In the genomic region with DNA sequence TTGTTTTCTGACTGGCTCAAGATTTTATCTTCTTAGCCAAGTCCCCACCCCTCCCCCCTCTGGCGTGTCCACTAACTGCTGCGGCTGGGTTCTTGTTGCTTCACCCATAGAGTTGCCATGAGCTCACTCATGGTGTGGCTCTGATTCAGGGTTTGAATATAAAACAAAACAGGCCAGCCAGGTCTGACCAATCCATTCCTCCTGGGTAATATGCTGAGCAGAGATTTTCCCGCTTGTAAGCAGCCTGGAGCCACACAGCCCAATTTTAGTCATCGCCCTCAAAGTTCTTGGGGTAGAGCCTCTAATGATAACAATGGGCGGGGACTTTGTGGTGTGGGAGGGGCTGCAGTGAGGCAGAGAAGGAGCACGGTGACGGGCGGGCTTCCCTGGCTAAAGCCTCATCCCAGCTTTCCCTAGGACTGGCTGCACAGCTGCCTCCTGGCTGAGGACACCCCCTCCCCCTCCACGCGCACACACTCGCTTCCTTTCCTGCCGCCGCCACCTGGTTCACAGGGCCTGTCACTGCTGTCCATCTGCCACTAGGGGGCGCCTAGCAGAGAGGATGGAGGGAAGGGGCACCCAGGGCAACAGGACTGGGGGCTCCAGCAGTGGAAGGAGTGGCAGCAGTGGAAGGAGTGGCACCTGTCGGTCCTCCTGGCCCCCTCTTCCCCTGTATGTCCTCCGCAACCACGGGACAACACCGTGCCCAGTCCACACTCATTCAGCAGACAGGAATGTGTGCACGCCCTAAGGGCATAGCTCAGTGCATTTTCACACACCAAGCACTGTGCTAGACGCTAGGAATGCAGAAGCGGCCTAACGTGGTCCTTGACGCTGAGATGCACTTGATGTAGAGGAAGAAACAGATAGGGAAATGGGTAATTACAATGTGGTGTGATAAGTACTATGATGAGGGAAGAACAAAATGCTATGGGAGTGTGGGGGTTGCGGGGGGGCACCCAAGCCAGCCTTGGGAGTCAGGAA, we compare ENCODE assay signal across 9 cellular contexts. TPM values are rescaled to one million over a fixed set of nuclear protein-coding genes. Genes with fewer than 3 reads are reported as not detected.
DNase-seq lines count a peak whose midpoint lies in the region; ATAC-seq, FAIRE-seq and TF ChIP-seq lines count a peak whose summit lies in the region.
"Had no signal": no experiment of that assay in that cellular context is flagged by ENCODE, and none has a peak within 500 bp of the region (broad histone marks: within the 10 kb centered on the region; RNA-seq: fewer than 3 reads in every experiment).

No MANE protein-coding gene starts in this region.

- H2BK20ac ChIP-seq in H1 (ENCODE audit: low read length): no peak overlapping the region

- peak in 1 of 2 experiments; percentile 32; a peak in 1 of 3 replicates for TF ChIP-seq EP300 in H1 (IDR thresholded peaks at IDR 0.05; ENCODE audit: borderline replicate concordance in 1 of 2, low read depth in 2 of 2, low read length in 2 of 2)
- no peak for TF ChIP-seq EP300 in suprapubic skin (IDR thresholded peaks at IDR 0.05)

- in situ Hi-C loops in G401 (cut with HindIII; ENCODE audit: low sequenced_read_pairs): no loop called here
- in situ Hi-C loops in HAP-1 (cut with MboI; ENCODE audit: low sequenced_read_pairs): loop anchor here (25.0 kb wide), 1 partner anchor 407 kb away; no protein-coding TSS in a partner anchor

- H4K91ac ChIP-seq in H1 (replicated peaks; ENCODE audit: insufficient read length, low read length): no peak overlapping the region

- intact Hi-C loops in activated CD8-positive, alpha-beta T cell treated with anti-CD3 and anti-CD28 coated beads for 36 hours (cut with micrococcal nuclease): loop anchor here (5.0 kb wide), 1 partner anchor 237 kb away; no protein-coding TSS in a partner anchor

- H3K4me1 Mint-ChIP-seq in activated CD8-positive, alpha-beta T cell treated with anti-CD3 and anti-CD28 coated beads for 36 hours (ENCODE audit: low read depth): peaks cover 14% of the 10 kb centered on the region

- no peaks in the 10 kb centered on the region for H3K23me2 ChIP-seq in H1 (ENCODE audit: low read depth, low read length)

- no peaks in the 10 kb centered on the region for H3K9me3 Mint-ChIP-seq in activated CD8-positive, alpha-beta T cell treated with anti-CD3 and anti-CD28 coated beads for 36 hours

- 69% methylated on average over 9 of the region's 24 CpGs; no CpG with 5 or more reads in 1 of the 2 experiments for WGBS in H1 (ENCODE audit: extremely low coverage in 1 of 2, insufficient coverage in 1 of 2, insufficient read length in 1 of 2, insufficient replicate concordance in 2 of 2, low coverage in 1 of 2, low lambda C conversion rate in 2 of 2, missing lambda C conversion rate in 1 of 2), 2 experiments
- WGBS in suprapubic skin: 39% methylated on average over 17 of the region's 24 CpGs

- DNase-seq in G401 (ENCODE audit: low spot score): peak; percentile 30
- peak; percentile 49 to 86 for DNase-seq in HAP-1 (ENCODE audit: low spot score in 2 of 2)
- peak; percentile 93 for DNase-seq in NCI-H2227 (lab: John Stamatoyannopoulos, UW; ENCODE audit: unreplicated experiment)
- DNase-seq in activated CD8-positive, alpha-beta T cell treated with anti-CD3 and anti-CD28 coated beads for 36 hours: peak; percentile 67
- DNase-seq in H1 (ENCODE audit: low read depth in 1 of 2, low spot score in 2 of 2): peak; percentile 50 to 75
- DNase-seq in suprapubic skin (ENCODE audit: low spot score in 2 of 2): peak; percentile 75 to 80
- no peak for DNase-seq in GM12892 (ENCODE audit: insufficient read length)

- H4K8ac ChIP-seq in H1 (ENCODE audit: extremely low read depth, insufficient read depth, low read length): peak overlapping the region; percentile 72; the same call in 1 of the 2 replicates

- no peak overlapping the region for H2AK5ac ChIP-seq in H1 (ENCODE audit: low read depth, low read length)

- no peaks in the 10 kb centered on the region for H3K79me1 ChIP-seq in H1 (ENCODE audit: low read depth, low read length)

- H3K56ac ChIP-seq in H1 (replicated peaks; ENCODE audit: insufficient read length, low read depth, low read length): no peak overlapping the region

- H3K4me3 ChIP-seq in HAP-1: no peak overlapping the region
- peak overlapping the region in 1 of 4 experiments; percentile 48; a peak in 1 of 8 replicates for H3K4me3 ChIP-seq in H1 (ENCODE audit: extremely low read depth in 1 of 4, insufficient read depth in 2 of 4, low read depth in 3 of 4, low read length in 4 of 4)
- H3K4me3 ChIP-seq in muscle layer of colon (ENCODE audit: low read depth in 1 of 2, low read length in 2 of 2): peak overlapping the region; percentile 7 to 18
- H3K4me3 ChIP-seq in suprapubic skin: no peak overlapping the region

- no peak overlapping the region for H2AFZ ChIP-seq in H1 (ENCODE audit: low read length)

- H2BK120ac ChIP-seq in H1 (replicated peaks; ENCODE audit: low read depth, low read length): no peak overlapping the region

- peaks cover 11% of the 10 kb centered on the region for H3K4me1 ChIP-seq in HAP-1
- H3K4me1 ChIP-seq in H1 (replicated peaks in 1 of 4; ENCODE audit: control insufficient read depth in 3 of 4, insufficient read depth in 4 of 4, low read length in 3 of 4): peaks cover 0 to 5% (median 0%) of the 10 kb centered on the region in 4 experiments; a peak in 2 of 7 replicates
- H3K4me1 ChIP-seq in muscle layer of colon (ENCODE audit: insufficient read depth, low read length): peaks cover 8% of the 10 kb centered on the region
- peaks cover 9% of the 10 kb centered on the region for H3K4me1 ChIP-seq in suprapubic skin

- H3K9me3 ChIP-seq in HAP-1 (no peaks in the 10 kb centered on the region; the same call in 1 of the 2 replicates), H1 (ENCODE audit: insufficient read depth in 2 of 2, low read depth in 1 of 2, low read length in 1 of 2) (no peaks in the 10 kb centered on the region), muscle layer of colon (ENCODE audit: low read length) (no peaks in the 10 kb centered on the region), suprapubic skin (no peaks in the 10 kb centered on the region)

- no peak overlapping the region for H2BK5ac ChIP-seq in H1 (ENCODE audit: low read depth, low read length)

- TF ChIP-seq RAD21 in H1 (IDR thresholded peaks at IDR 0.05 in 1 of 2, conservative IDR thresholded peaks at IDR 0.05 in 1 of 2; ENCODE audit: low read depth in 2 of 2, low read length in 2 of 2): peak; percentile 49 to 59; a peak in 3 of 4 replicates

- H3K9ac ChIP-seq in H1 (replicated peaks in 1 of 4; ENCODE audit: extremely low read depth in 1 of 4, low read depth in 3 of 4, low read length in 3 of 4): peak overlapping the region in 1 of 4 experiments; percentile 10; a peak in 1 of 7 replicates
- H3K9ac ChIP-seq in muscle layer of colon (ENCODE audit: low read length): no peak overlapping the region

- H3K79me2 ChIP-seq in H1 (ENCODE audit: control insufficient read depth in 1 of 2, insufficient read depth in 2 of 2, low read length in 2 of 2): no peaks in the 10 kb centered on the region

- ATAC-seq in activated CD8-positive, alpha-beta T cell treated with anti-CD3 and anti-CD28 coated beads for 36 hours: peak; percentile 94

- peaks cover 18% of the 10 kb centered on the region for H3K36me3 ChIP-seq in HAP-1 (replicated peaks)
- H3K36me3 ChIP-seq in H1 (ENCODE audit: control insufficient read depth in 2 of 4, insufficient read depth in 4 of 4, low read length in 3 of 4): peaks cover 0 to 2% (median under 1%) of the 10 kb centered on the region in 4 experiments; a peak in 2 of 8 replicates
- H3K36me3 ChIP-seq in muscle layer of colon (ENCODE audit: insufficient read depth, low read length): no peaks in the 10 kb centered on the region
- no peaks in the 10 kb centered on the region for H3K36me3 ChIP-seq in suprapubic skin

- H3K18ac ChIP-seq in H1 (ENCODE audit: extremely low read depth, low read length): no peak overlapping the region

- no peak overlapping the region for H2BK15ac ChIP-seq in H1 (ENCODE audit: low read length)

- no peak overlapping the region for H4K5ac ChIP-seq in H1 (ENCODE audit: insufficient read length, low read depth, low read length)

- no peak for TF ChIP-seq POLR2A in H1 (IDR thresholded peaks at IDR 0.05; ENCODE audit: control extremely low read depth in 1 of 2, low read depth in 2 of 2, low read length in 2 of 2)
- no peak for TF ChIP-seq POLR2A in suprapubic skin (IDR thresholded peaks at IDR 0.05)
- no peak for TF ChIP-seq POLR2A in GM12892 (IDR thresholded peaks at IDR 0.05; ENCODE audit: low read depth, low read length)

- peak; percentile 72 for TF ChIP-seq CTCF in activated CD8-positive, alpha-beta T cell treated with anti-CD3 and anti-CD28 coated beads for 36 hours (IDR thresholded peaks at IDR 0.05)
- peak; percentile 74 to 89 (median 87) for TF ChIP-seq CTCF in H1 (IDR thresholded peaks at IDR 0.05; ENCODE audit: control extremely low read depth in 1 of 3, insufficient read depth in 1 of 3, low read depth in 1 of 3, low read length in 3 of 3)
- TF ChIP-seq CTCF in suprapubic skin (IDR thresholded peaks at IDR 0.05): peak in 1 of 2 donors; percentile 50

- no peak overlapping the region for H3K4me3 Mint-ChIP-seq in activated CD8-positive, alpha-beta T cell treated with anti-CD3 and anti-CD28 coated beads for 36 hours

- CTCF ChIA-PET in activated CD8-positive, alpha-beta T cell treated with anti-CD3 and anti-CD28 coated beads for 36 hours (lab: Charles Lee): interaction anchor here (0.7 to 11.0 kb wide), 20 partner anchors 10 to 428 kb away, joined by 3 to 181 read pairs (median 4); a partner anchor contains a TSS
- CTCF ChIA-PET in H1 (lab: Charles Lee; ENCODE audit: partially characterized antibody): interaction anchor here (0.8 to 29.5 kb wide), 26 partner anchors 11 to 415 kb away, joined by 3 to 325 read pairs (median 3); a partner anchor contains a TSS

- peaks cover 0 to 3% of the 10 kb centered on the region in 2 experiments for H4K20me1 ChIP-seq in H1 (replicated peaks in 1 of 2; ENCODE audit: control insufficient read depth in 1 of 2, insufficient read depth in 2 of 2, low read length in 2 of 2)

- H3K14ac ChIP-seq in H1 (ENCODE audit: insufficient read length): no peak overlapping the region

- FAIRE-seq in H1 (lab: Jason Lieb, UNC): peak; percentile 50
- no peak for FAIRE-seq in GM12892 (lab: Jason Lieb, UNC)
- FAIRE-seq: colon had no signal

- H3K27ac ChIP-seq in H1 (ENCODE audit: low read depth, low read length) (no peak overlapping the region; the same call in 1 of the 2 replicates), muscle layer of colon (ENCODE audit: low read depth, low read length) (no peak overlapping the region), suprapubic skin (no peak overlapping the region)

- peak overlapping the region; percentile 73 for H3K27ac Mint-ChIP-seq in activated CD8-positive, alpha-beta T cell treated with anti-CD3 and anti-CD28 coated beads for 36 hours

- peaks cover 6% of the 10 kb centered on the region for H3K36me3 Mint-ChIP-seq in activated CD8-positive, alpha-beta T cell treated with anti-CD3 and anti-CD28 coated beads for 36 hours (ENCODE audit: low read depth)

- POLR2A ChIA-PET in activated CD8-positive, alpha-beta T cell treated with anti-CD3 and anti-CD28 coated beads for 36 hours (lab: Charles Lee): interaction anchor here (0.8 to 1.1 kb wide), 4 partner anchors 25 to 131 kb away, joined by 3 to 4 read pairs (median 3); no protein-coding TSS in a partner anchor
- POLR2A ChIA-PET in H1 (lab: Charles Lee; ENCODE audit: partially characterized antibody): interaction anchor here (1.1 to 1.5 kb wide), 5 partner anchors 11 to 122 kb away, joined by 3 to 6 read pairs (median 4); a partner anchor contains a TSS

- no peak overlapping the region for H3K4ac ChIP-seq in H1 (replicated peaks; ENCODE audit: insufficient read length, low read depth, low read length)

- H3K27me3 ChIP-seq in HAP-1 (ENCODE audit: low read depth) (no peaks in the 10 kb centered on the region), H1 (replicated peaks in 1 of 4; ENCODE audit: control insufficient read depth in 3 of 4, extremely low read depth in 1 of 4, insufficient read depth in 3 of 4, low read length in 3 of 4) (no peaks in the 10 kb centered on the region), muscle layer of colon (ENCODE audit: control insufficient read depth in 1 of 2, insufficient read depth in 2 of 2, low read length in 2 of 2) (no peaks in the 10 kb centered on the region), suprapubic skin (no peaks in the 10 kb centered on the region)

- no peak overlapping the region for H3K23ac ChIP-seq in H1 (ENCODE audit: insufficient read length)

- no peak overlapping the region for H2BK12ac ChIP-seq in H1 (ENCODE audit: low read depth, low read length)

- peak overlapping the region; percentile 4 to 34 for H3K4me2 ChIP-seq in H1 (ENCODE audit: insufficient read depth in 1 of 2, low read depth in 2 of 2, low read length in 2 of 2)

- H3K27me3 Mint-ChIP-seq in activated CD8-positive, alpha-beta T cell treated with anti-CD3 and anti-CD28 coated beads for 36 hours: no peaks in the 10 kb centered on the region

RNA-seq across cellular contexts. Expression of a gene that starts 26.8 kb away (rescaled TPM):
- total RNA-seq in G401 (2014; rRNA removed; shearing (Covaris generic)): 99.8 and 113 TPM in 2 replicates
- 100 to 1,000 TPM; 122 to 131 TPM for total RNA-seq in activated CD8-positive, alpha-beta T cell treated with anti-CD3 and anti-CD28 coated beads for 36 hours
- 102 and 110 TPM in 2 replicates for total RNA-seq in H1 (2021; fragmentation: NEBNext Ultra II Directional; extraction: Animal tissue kit (Norgen Biotek cat#: 25700))
- 66.0 and 90.1 TPM in 2 replicates for polyA plus RNA-seq in H1 (2011; rRNA removed)
- polyA plus RNA-seq in H1 (2011; cell fraction: cytosol; rRNA removed): 108 TPM
- 42.1 TPM for polyA plus RNA-seq in H1 (2011; cell fraction: nucleus; rRNA removed)
- polyA plus RNA-seq in H1 (2012, experiment 1 of 2): 93.3 to 109 TPM (median 95.0 TPM) in 4 replicates
- 25.6 TPM for polyA plus RNA-seq in H1 (2012, experiment 2 of 2)
- 55.8 TPM for polyA plus RNA-seq in H1 (2013, experiment 1 of 2)
- 56.2 TPM for polyA plus RNA-seq in H1 (2013, experiment 2 of 2)
- 117 and 139 TPM in 2 replicates for polyA minus RNA-seq in H1 (2011; rRNA and poly(A)+ RNA removed)
- 55.6 TPM for polyA minus RNA-seq in H1 (2011; cell fraction: cytosol; rRNA and poly(A)+ RNA removed)
- polyA minus RNA-seq in H1 (2011; cell fraction: nucleus; rRNA and poly(A)+ RNA removed): 30.7 TPM
- 10 to 100 TPM in 3 of 4 donors, 1 to 10 TPM in 1; 8.2 to 17.5 (median 14.5) TPM for total RNA-seq in suprapubic skin
- polyA plus RNA-seq in GM12892 (2012; ENCODE audit: missing spikeins): 54.9 TPM

Comparison
In these comparisons a context has a peak if more than half of its experiments do, and no peak if none do; other contexts are left out.
1. H3K4me3 ChIP-seq: peak in muscle layer of colon (2 of 2); none in HAP-1 (single experiment) and suprapubic skin (single experiment).